In genomic region chr2:219714681-219715080, GRCh38 we compare ENCODE assay signal across 18 cellular contexts.
DNase-seq lines count a peak whose midpoint lies in the region; ATAC-seq and TF ChIP-seq lines count a peak whose summit lies in the region.
"Had no signal": no experiment of that assay in that cellular context is flagged by ENCODE, and none has a peak within 500 bp of the region (broad histone marks: within the 10 kb centered on the region; RNA-seq: fewer than 3 reads in every experiment).

No MANE protein-coding gene starts in this region.

- no peak overlapping the region for H3K27ac Mint-ChIP-seq in endothelial cell (ENCODE audit: unreplicated experiment)
- H3K27ac Mint-ChIP-seq: CD14-positive monocyte; CD4-positive, alpha-beta memory T cell; CD4-positive, CD25-positive, alpha-beta regulatory T cell had no signal

- H3K4me2 ChIP-seq in MM.1S (ENCODE audit: low read depth, low read length): no peak overlapping the region
- H3K4me2 ChIP-seq: BLaER1 had no signal

- no peak overlapping the region for H3K9ac ChIP-seq in MM.1S (ENCODE audit: low read length)
- H3K9ac ChIP-seq: BLaER1 had no signal

- ATAC-seq in HG02610 (IDR thresholded peaks at IDR 0.05; ENCODE audit: unreplicated experiment): no peak

- no peaks in the 10 kb centered on the region for H3K4me1 ChIP-seq in MM.1S (ENCODE audit: low read length)
- H3K4me1 ChIP-seq: BE2C, BLaER1 had no signal

- H3F3A ChIP-seq in MM.1S (ENCODE audit: insufficient read depth, low read length): no peaks in the 10 kb centered on the region

- H3K27ac ChIP-seq in MM.1S (ENCODE audit: low read length): no peak overlapping the region
- H3K27ac ChIP-seq: BLaER1 had no signal

- H3K36me3 Mint-ChIP-seq in endothelial cell (ENCODE audit: low read depth, unreplicated experiment): peaks cover 5% of the 10 kb centered on the region
- H3K36me3 Mint-ChIP-seq: CD14-positive monocyte; CD4-positive, alpha-beta memory T cell; CD4-positive, CD25-positive, alpha-beta regulatory T cell had no signal

- DNase-seq in endothelial cell (ENCODE audit: low spot score) (no peak), islet precursor cell (peak; percentile 17), MM.1S (no peak), NCI-H69 (lab: John Stamatoyannopoulos, UW) (no peak)
- DNase-seq: 8988T; ACHN; BE2C; C1 segment of cervical spinal cord; Calu3; CD4-positive, alpha-beta memory T cell; CD4-positive, CD25-positive, alpha-beta regulatory T cell; CD8-positive, alpha-beta memory T cell; COR-L47; DMS79 treated with DMSO at 0.1 percent for 48 hours; GF-D8 had no signal

- TF ChIP-seq CTCF in endothelial cell (IDR thresholded peaks at IDR 0.05; ENCODE audit: unreplicated experiment): no peak
- TF ChIP-seq CTCF in MM.1S (IDR thresholded peaks at IDR 0.05; ENCODE audit: low read length): no peak

- no peaks in the 10 kb centered on the region for H3K36me3 ChIP-seq in MM.1S (replicated peaks; ENCODE audit: insufficient read depth, low read length)
- H3K36me3 ChIP-seq: BE2C, BLaER1 had no signal

- H3K79me2 ChIP-seq in MM.1S (ENCODE audit: low read length): no peaks in the 10 kb centered on the region

- no peaks in the 10 kb centered on the region for H3K27me3 ChIP-seq in MM.1S (replicated peaks; ENCODE audit: insufficient read depth, low read length)
- H3K27me3 ChIP-seq: BLaER1 had no signal

- H3K27me3 Mint-ChIP-seq in endothelial cell (ENCODE audit: unreplicated experiment): peaks cover 2% of the 10 kb centered on the region

- H3K4me1 Mint-ChIP-seq in endothelial cell (ENCODE audit: unreplicated experiment): no peaks in the 10 kb centered on the region
- H3K4me1 Mint-ChIP-seq: CD4-positive, alpha-beta memory T cell; CD4-positive, CD25-positive, alpha-beta regulatory T cell; CD8-positive, alpha-beta memory T cell had no signal

- peaks cover 4% of the 10 kb centered on the region for H3K9me3 Mint-ChIP-seq in endothelial cell (ENCODE audit: unreplicated experiment)

- no peaks in the 10 kb centered on the region for H4K20me1 ChIP-seq in MM.1S (ENCODE audit: insufficient read depth, low read length)
- H4K20me1 ChIP-seq: BLaER1 had no signal

- H3K4me3 Mint-ChIP-seq in endothelial cell (ENCODE audit: unreplicated experiment): peak overlapping the region; percentile 43
- H3K4me3 Mint-ChIP-seq: CD14-positive monocyte; CD4-positive, alpha-beta memory T cell; CD4-positive, CD25-positive, alpha-beta regulatory T cell; CD8-positive, alpha-beta memory T cell had no signal

- no peaks in the 10 kb centered on the region for H3K9me3 ChIP-seq in MM.1S (replicated peaks; ENCODE audit: insufficient read depth, low read length)
- H3K9me3 ChIP-seq: BE2C had no signal

- H3K9me2 ChIP-seq in MM.1S (replicated peaks; ENCODE audit: insufficient read depth, low read length): no peaks in the 10 kb centered on the region

- H2AFZ ChIP-seq in MM.1S (ENCODE audit: low read length): no peak overlapping the region

- no peak overlapping the region for H3K4me3 ChIP-seq in MM.1S (ENCODE audit: low read length)
- H3K4me3 ChIP-seq: BLaER1 had no signal
